8 cellular contexts compared by ENCODE assay signal in the genomic region with DNA sequence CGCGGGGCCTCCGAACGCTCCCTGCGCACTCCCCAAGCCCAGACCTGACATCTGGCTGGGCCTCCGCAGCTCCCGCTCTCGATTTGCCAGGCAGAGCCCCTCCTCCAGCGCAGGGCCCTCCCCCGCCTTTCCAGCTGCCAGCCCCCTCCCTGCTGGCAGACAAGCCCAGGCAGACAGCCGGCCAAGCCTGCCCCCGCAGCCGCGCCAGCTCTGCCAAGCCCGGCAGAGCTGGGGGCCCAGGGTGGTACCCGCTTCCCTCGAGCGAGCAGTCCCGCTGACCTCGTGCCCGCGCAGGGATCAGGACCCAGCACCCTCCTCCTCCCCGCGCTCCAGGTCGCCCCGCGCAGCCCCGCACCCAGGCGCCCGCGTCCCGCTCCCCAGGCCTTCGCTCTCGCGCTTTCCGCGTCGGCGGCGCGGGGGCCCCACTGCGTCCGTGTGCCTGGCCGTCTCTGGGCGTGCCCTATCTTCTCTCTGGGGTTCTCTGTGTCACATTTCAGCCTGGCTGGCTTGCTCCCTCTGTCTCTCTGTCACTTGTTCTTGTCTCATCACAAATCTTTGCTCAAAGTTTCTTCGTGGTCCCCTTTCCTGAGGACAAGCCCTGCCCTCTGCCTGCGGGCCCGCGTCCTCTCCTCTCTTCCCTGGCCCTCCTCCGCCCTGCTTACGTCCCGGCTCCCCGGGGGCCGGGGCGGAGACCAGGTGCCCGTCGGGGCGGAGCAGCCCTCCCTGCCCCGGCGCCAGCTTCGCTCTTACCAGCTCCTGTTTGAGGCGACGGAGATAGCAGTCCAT. TPM values are rescaled to one million over a fixed set of nuclear protein-coding genes. Genes with fewer than 3 reads are reported as not detected.
DNase-seq lines count a peak whose midpoint lies in the region; FAIRE-seq and TF ChIP-seq lines count a peak whose summit lies in the region.

No MANE protein-coding gene starts in this region.

- CTCF ChIA-PET in HEK293 (lab: Yijun Ruan, JAX), result interaction anchor here (1.2 to 6.0 kb wide), 4 partner anchors 9 to 258 kb away, joined by 9 to 44 read pairs (median 22); no protein-coding TSS in a partner anchor

- peaks cover 21% of the 10 kb centered on the region for H3K4me1 ChIP-seq in HEK293 (ENCODE audit: control insufficient read depth, insufficient read depth, low read length)

- H3K27ac ChIP-seq in HEK293 (ENCODE audit: extremely low read depth, low read depth, low read length) (peak overlapping the region; percentile 92), skin epidermis (peak overlapping the region; percentile 18 to 96 (median 86))

- DNase-seq in NCI-H2081 (lab: John Stamatoyannopoulos, UW), result peak; percentile 65 to 82
- no peak for DNase-seq in NCI-H2081 treated with DMSO at 0.1 percent for 48 hours (lab: John Stamatoyannopoulos, UW)
- DNase-seq in MG63, result peak; percentile 80
- peak; percentile 81 for DNase-seq in bronchial epithelial cell (ENCODE audit: low read depth)
- DNase-seq in inferior parietal cortex (ENCODE audit: extremely low spot score), result peak; percentile 60

- H3K36me3 ChIP-seq in HEK293 (ENCODE audit: control insufficient read depth in 2 of 2, insufficient read depth in 1 of 2, low read length in 2 of 2) (no peaks in the 10 kb centered on the region), MG63 (no peaks in the 10 kb centered on the region), bronchial epithelial cell (ENCODE audit: control insufficient read depth, insufficient read depth, low read length) (peaks cover 8% of the 10 kb centered on the region)

- no peaks in the 10 kb centered on the region for H3K9me3 ChIP-seq in HEK293 (ENCODE audit: control insufficient read depth, insufficient read depth, low read depth, low read length)
- H3K9me3 ChIP-seq in MG63, result no peaks in the 10 kb centered on the region

- no peaks in the 10 kb centered on the region for H3K36me3 Mint-ChIP-seq in T-helper 1 cell treated with Interleukin-12 subunit alpha and Interleukin-12 subunit beta and Interleukin-4 antibody, amounts not matched to agents 30 μg/mL and 1 μg/mL, for 36 hours (ENCODE audit: low read depth)

- H3K27ac Mint-ChIP-seq in T-helper 1 cell treated with Interleukin-12 subunit alpha and Interleukin-12 subunit beta and Interleukin-4 antibody, amounts not matched to agents 30 μg/mL and 1 μg/mL, for 36 hours, result peak overlapping the region; percentile 46

- TF ChIP-seq CTCF in HEK293 (tag by site-specific recombination; IDR thresholded peaks at IDR 0.05), result no peak
- TF ChIP-seq CTCF in bronchial epithelial cell (IDR thresholded peaks at IDR 0.05; ENCODE audit: insufficient read depth, low read length, severe bottlenecking), result peak; percentile 4

- FAIRE-seq in bronchial epithelial cell (lab: Jason Lieb, UNC), result no peak

- H3K27me3 ChIP-seq in MG63 (peaks cover 9% of the 10 kb centered on the region), bronchial epithelial cell (ENCODE audit: control insufficient read depth, insufficient read depth, low read length) (no peaks in the 10 kb centered on the region)

- H3K4me3 ChIP-seq in HEK293 (ENCODE audit: low read depth, low read length) (peak overlapping the region; percentile 57), MG63 (peak overlapping the region; percentile 56), bronchial epithelial cell (ENCODE audit: low read depth, low read length) (peak overlapping the region; percentile 70), skin epidermis (peak overlapping the region; percentile 39 to 69 (median 49))

- no peaks in the 10 kb centered on the region for H3K9me3 Mint-ChIP-seq in T-helper 1 cell treated with Interleukin-12 subunit alpha and Interleukin-12 subunit beta and Interleukin-4 antibody, amounts not matched to agents 30 μg/mL and 1 μg/mL, for 36 hours

- POLR2A ChIA-PET in HEK293 (lab: Yijun Ruan, JAX), result interaction anchor here (0.6 to 2.3 kb wide), 10 partner anchors 11 to 289 kb away, joined by 3 to 13 read pairs (median 4); a partner anchor contains a TSS

- peaks cover 60% of the 10 kb centered on the region for H3K27me3 Mint-ChIP-seq in T-helper 1 cell treated with Interleukin-12 subunit alpha and Interleukin-12 subunit beta and Interleukin-4 antibody, amounts not matched to agents 30 μg/mL and 1 μg/mL, for 36 hours (ENCODE audit: low read depth)

- H3K4me3 Mint-ChIP-seq in T-helper 1 cell treated with Interleukin-12 subunit alpha and Interleukin-12 subunit beta and Interleukin-4 antibody, amounts not matched to agents 30 μg/mL and 1 μg/mL, for 36 hours, result peak overlapping the region; percentile 83

- H3K4me1 Mint-ChIP-seq in T-helper 1 cell treated with Interleukin-12 subunit alpha and Interleukin-12 subunit beta and Interleukin-4 antibody, amounts not matched to agents 30 μg/mL and 1 μg/mL, for 36 hours (ENCODE audit: low read depth), result peaks cover 20% of the 10 kb centered on the region

TF ChIP-seq in HEK293, 187 proteins besides CTCF, POLR2A, EP300 and RAD21 (continues in another document):
- TF ChIP-seq ZNF292 (tag by site-specific recombination; IDR thresholded peaks at IDR 0.05; ENCODE audit: borderline replicate concordance, low read depth) (no peak), ZNF214 (tag by site-specific recombination; IDR thresholded peaks at IDR 0.05; ENCODE audit: borderline replicate concordance) (no peak), ZNF146 (tag by site-specific recombination; IDR thresholded peaks at IDR 0.05) (no peak), MEIS1 (CRISPR knock-in tag; IDR thresholded peaks at IDR 0.05; ENCODE audit: borderline replicate concordance) (no peak), KLF9 (tag by site-specific recombination; IDR thresholded peaks at IDR 0.05; ENCODE audit: low read depth) (peak; percentile 29), OVOL3 (tag by site-specific recombination; IDR thresholded peaks at IDR 0.05) (no peak), ZNF138 (tag by site-specific recombination; IDR thresholded peaks at IDR 0.05; ENCODE audit: borderline replicate concordance) (no peak), ZNF391 (tag by site-specific recombination; IDR thresholded peaks at IDR 0.05; ENCODE audit: borderline replicate concordance, low read depth) (peak; percentile 80), ZNF350 (tag by site-specific recombination; IDR thresholded peaks at IDR 0.05) (no peak), YY1 (tag by site-specific recombination; IDR thresholded peaks at IDR 0.05) (no peak), GLIS1 (tag by site-specific recombination; IDR thresholded peaks at IDR 0.05) (peak; percentile 11), FEZF1 (tag by site-specific recombination; IDR thresholded peaks at IDR 0.05) (no peak), ZNF610 (tag by site-specific recombination; IDR thresholded peaks at IDR 0.05; ENCODE audit: borderline replicate concordance) (peak; percentile 67; the same call in 1 of the 2 replicates), ZNF354C (tag by site-specific recombination; IDR thresholded peaks at IDR 0.05; ENCODE audit: borderline replicate concordance, low read depth) (no peak)
- TF ChIP-seq, protein P1, sequence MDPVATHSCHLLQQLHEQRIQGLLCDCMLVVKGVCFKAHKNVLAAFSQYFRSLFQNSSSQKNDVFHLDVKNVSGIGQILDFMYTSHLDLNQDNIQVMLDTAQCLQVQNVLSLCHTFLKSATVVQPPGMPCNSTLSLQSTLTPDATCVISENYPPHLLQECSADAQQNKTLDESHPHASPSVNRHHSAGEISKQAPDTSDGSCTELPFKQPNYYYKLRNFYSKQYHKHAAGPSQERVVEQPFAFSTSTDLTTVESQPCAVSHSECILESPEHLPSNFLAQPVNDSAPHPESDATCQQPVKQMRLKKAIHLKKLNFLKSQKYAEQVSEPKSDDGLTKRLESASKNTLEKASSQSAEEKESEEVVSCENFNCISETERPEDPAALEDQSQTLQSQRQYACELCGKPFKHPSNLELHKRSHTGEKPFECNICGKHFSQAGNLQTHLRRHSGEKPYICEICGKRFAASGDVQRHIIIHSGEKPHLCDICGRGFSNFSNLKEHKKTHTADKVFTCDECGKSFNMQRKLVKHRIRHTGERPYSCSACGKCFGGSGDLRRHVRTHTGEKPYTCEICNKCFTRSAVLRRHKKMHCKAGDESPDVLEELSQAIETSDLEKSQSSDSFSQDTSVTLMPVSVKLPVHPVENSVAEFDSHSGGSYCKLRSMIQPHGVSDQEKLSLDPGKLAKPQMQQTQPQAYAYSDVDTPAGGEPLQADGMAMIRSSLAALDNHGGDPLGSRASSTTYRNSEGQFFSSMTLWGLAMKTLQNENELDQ (tag by site-specific recombination; IDR thresholded peaks at IDR 0.05; ENCODE audit: low read depth), result no peak
- TF ChIP-seq, protein P2, sequence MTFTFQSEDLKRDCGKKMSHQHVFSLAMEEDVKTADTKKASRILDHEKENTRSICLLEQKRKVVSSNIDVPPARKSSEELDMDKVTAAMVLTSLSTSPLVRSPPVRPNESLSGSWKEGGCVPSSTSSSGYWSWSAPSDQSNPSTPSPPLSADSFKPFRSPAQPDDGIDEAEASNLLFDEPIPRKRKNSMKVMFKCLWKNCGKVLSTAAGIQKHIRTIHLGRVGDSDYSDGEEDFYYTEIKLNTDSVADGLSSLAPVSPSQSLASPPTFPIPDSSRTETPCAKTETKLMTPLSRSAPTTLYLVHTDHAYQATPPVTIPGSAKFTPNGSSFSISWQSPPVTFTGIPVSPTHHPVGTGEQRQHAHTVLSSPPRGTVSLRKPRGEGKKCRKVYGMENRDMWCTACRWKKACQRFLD (tag by site-specific recombination; IDR thresholded peaks at IDR 0.05), result no peak
- TF ChIP-seq, protein P3, sequence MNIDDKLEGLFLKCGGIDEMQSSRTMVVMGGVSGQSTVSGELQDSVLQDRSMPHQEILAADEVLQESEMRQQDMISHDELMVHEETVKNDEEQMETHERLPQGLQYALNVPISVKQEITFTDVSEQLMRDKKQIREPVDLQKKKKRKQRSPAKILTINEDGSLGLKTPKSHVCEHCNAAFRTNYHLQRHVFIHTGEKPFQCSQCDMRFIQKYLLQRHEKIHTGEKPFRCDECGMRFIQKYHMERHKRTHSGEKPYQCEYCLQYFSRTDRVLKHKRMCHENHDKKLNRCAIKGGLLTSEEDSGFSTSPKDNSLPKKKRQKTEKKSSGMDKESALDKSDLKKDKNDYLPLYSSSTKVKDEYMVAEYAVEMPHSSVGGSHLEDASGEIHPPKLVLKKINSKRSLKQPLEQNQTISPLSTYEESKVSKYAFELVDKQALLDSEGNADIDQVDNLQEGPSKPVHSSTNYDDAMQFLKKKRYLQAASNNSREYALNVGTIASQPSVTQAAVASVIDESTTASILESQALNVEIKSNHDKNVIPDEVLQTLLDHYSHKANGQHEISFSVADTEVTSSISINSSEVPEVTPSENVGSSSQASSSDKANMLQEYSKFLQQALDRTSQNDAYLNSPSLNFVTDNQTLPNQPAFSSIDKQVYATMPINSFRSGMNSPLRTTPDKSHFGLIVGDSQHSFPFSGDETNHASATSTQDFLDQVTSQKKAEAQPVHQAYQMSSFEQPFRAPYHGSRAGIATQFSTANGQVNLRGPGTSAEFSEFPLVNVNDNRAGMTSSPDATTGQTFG (tag by site-specific recombination; IDR thresholded peaks at IDR 0.05; ENCODE audit: borderline replicate concordance), result no peak

RNA-seq across cellular contexts. Expression of a gene that starts 0.6 kb away (rescaled TPM):
- 1.1 TPM in 2 replicates for total RNA-seq in MG63 (2014; rRNA removed; shearing (Covaris generic); ENCODE audit: low replicate concordance)
- total RNA-seq in bronchial epithelial cell, result 4.5 and 6.0 TPM in 2 replicates

RNA-seq across cellular contexts. Expression of a gene that starts 17.1 kb away (rescaled TPM):
- 22.4 and 31.0 TPM in 2 replicates for total RNA-seq in MG63 (2014; rRNA removed; shearing (Covaris generic); ENCODE audit: low replicate concordance)
- 9.5 and 13.2 TPM in 2 replicates for total RNA-seq in bronchial epithelial cell
